ENCODE assay signal across 10 cellular contexts in the genomic region with DNA sequence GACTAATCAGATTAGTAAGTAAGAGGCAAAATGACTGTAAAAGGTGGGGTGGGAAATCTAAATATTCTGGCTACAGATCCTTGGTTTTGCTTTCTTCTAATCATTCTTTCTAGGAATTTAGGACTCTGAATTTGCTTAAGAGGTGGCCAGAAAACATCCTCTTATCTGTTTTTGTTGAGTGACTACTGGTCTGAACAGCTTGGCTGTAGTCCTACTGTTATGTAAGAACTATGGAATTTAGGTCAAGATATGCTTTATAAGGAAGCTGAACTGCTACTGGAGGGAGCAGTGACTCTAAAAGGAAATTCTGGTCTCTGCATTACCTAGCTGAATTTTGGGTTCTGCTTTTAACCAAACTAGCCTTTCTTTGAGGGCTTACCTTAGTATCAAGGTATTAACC.
DNase-seq lines count a peak whose midpoint lies in the region; ATAC-seq and TF ChIP-seq lines count a peak whose summit lies in the region.
"Had no signal": no experiment of that assay in that cellular context is flagged by ENCODE, and none has a peak within 500 bp of the region (broad histone marks: within the 10 kb centered on the region; RNA-seq: fewer than 3 reads in every experiment).

No MANE protein-coding gene starts in this region.

- no peak overlapping the region for H3K4me3 ChIP-seq in brain microvascular endothelial cell (ENCODE audit: low read depth, low read length)

- H3K27me3 ChIP-seq in brain microvascular endothelial cell (replicated peaks) (no peaks in the 10 kb centered on the region), layer of hippocampus (ENCODE audit: control insufficient read depth, insufficient read depth, low read length) (no peaks in the 10 kb centered on the region)

- peaks cover 24% of the 10 kb centered on the region for H3K36me3 ChIP-seq in brain microvascular endothelial cell (replicated peaks)

- ATAC-seq in HG03108 (IDR thresholded peaks at IDR 0.05; ENCODE audit: unreplicated experiment) (no peak), GM19328 (IDR thresholded peaks at IDR 0.05; ENCODE audit: unreplicated experiment) (no peak), GM21515 (IDR thresholded peaks at IDR 0.05; ENCODE audit: unreplicated experiment) (no peak)

- peak; percentile 8 for DNase-seq in NCI-H2196 (lab: John Stamatoyannopoulos, UW; ENCODE audit: unreplicated experiment)
- DNase-seq in NCI-H2196 treated with DMSO at 0.1 percent for 48 hours (lab: John Stamatoyannopoulos, UW; ENCODE audit: unreplicated experiment) = no peak
- peak; percentile 68 for DNase-seq in brain microvascular endothelial cell
- DNase-seq in superior temporal gyrus (ENCODE audit: extremely low spot score) = peak; percentile 75

- in situ Hi-C loops in brain microvascular endothelial cell (cut with HindIII; ENCODE audit: low pct_ligation_motif_present, low sequenced_read_pairs) = no loop called here

- H3K27ac ChIP-seq in brain microvascular endothelial cell = peak overlapping the region; percentile 30
- peak overlapping the region; percentile 23 for H3K27ac ChIP-seq in layer of hippocampus (ENCODE audit: low read depth, low read length)
- H3K27ac ChIP-seq: 22Rv1, VCaP had no signal

- TF ChIP-seq CTCF in brain microvascular endothelial cell (IDR thresholded peaks at IDR 0.05; ENCODE audit: low read depth, low read length, missing control alignments) = no peak
